9 cellular contexts compared by ENCODE assay signal in genomic region chr1:220370041-220370700, GRCh38.
A peak's percentile ranks its signal among the peaks of the same experiment; 100 is the strongest.
DNase-seq lines count a peak whose midpoint lies in the region; ATAC-seq and TF ChIP-seq lines count a peak whose summit lies in the region.
"Had no signal": no experiment of that assay in that cellular context is flagged by ENCODE, and none has a peak within 500 bp of the region (broad histone marks: within the 10 kb centered on the region; RNA-seq: fewer than 3 reads in every experiment).

No MANE protein-coding gene starts in this region.

- H3K27ac Mint-ChIP-seq in stimulated activated naive B cell treated with anti-CD40 and anti-IgM and Interleukin-4, amounts not matched to agents 10 μg/mL and 1 μg/mL and 100 μg/mL, for 72 hours = peak overlapping the region; percentile 2

- no peaks in the 10 kb centered on the region for H3K36me3 ChIP-seq in cardiac muscle cell

- no peaks in the 10 kb centered on the region for H3K4me1 Mint-ChIP-seq in stimulated activated naive B cell treated with anti-CD40 and anti-IgM and Interleukin-4, amounts not matched to agents 10 μg/mL and 1 μg/mL and 100 μg/mL, for 72 hours

- H3K27ac ChIP-seq in cardiac muscle cell = peak overlapping the region; percentile 94
- H3K27ac ChIP-seq: HL-60 had no signal

- H3K27me3 Mint-ChIP-seq in stimulated activated naive B cell treated with anti-CD40 and anti-IgM and Interleukin-4, amounts not matched to agents 10 μg/mL and 1 μg/mL and 100 μg/mL, for 72 hours = peaks cover 18 to 24% of the 10 kb centered on the region in 2 donors

- no peak for ATAC-seq in stimulated activated naive B cell treated with anti-CD40 and anti-IgM and Interleukin-4, amounts not matched to agents 10 μg/mL and 1 μg/mL and 100 μg/mL, for 72 hours (replicated peaks)
- ATAC-seq in GM18505 (IDR thresholded peaks at IDR 0.05; ENCODE audit: unreplicated experiment) = no peak

- no peaks in the 10 kb centered on the region for H3K9me3 ChIP-seq in cardiac muscle cell (ENCODE audit: low read depth)

- CTCF ChIA-PET in HEK293T (lab: Yijun Ruan, JAX) = no interaction called here

- H3K4me1 ChIP-seq in cardiac muscle cell (ENCODE audit: low read depth) = peaks cover 14% of the 10 kb centered on the region

- POLR2A ChIA-PET in HEK293T (lab: Yijun Ruan, JAX) = no interaction called here

- TF ChIP-seq POLR2A in GM18505 (IDR thresholded peaks at IDR 0.05; ENCODE audit: borderline replicate concordance, extremely low read depth, insufficient read depth, insufficient read length) = no peak

- no peaks in the 10 kb centered on the region for H3K27me3 ChIP-seq in cardiac muscle cell

- H3K9me3 Mint-ChIP-seq in stimulated activated naive B cell treated with anti-CD40 and anti-IgM and Interleukin-4, amounts not matched to agents 10 μg/mL and 1 μg/mL and 100 μg/mL, for 72 hours = peaks cover 0 to 5% of the 10 kb centered on the region in 2 donors

- H3K4me3 Mint-ChIP-seq in stimulated activated naive B cell treated with anti-CD40 and anti-IgM and Interleukin-4, amounts not matched to agents 10 μg/mL and 1 μg/mL and 100 μg/mL, for 72 hours = no peak overlapping the region

- DNase-seq in HEK293T (ENCODE audit: extremely low spot score) = peak; percentile 58
- DNase-seq in SW480 (ENCODE audit: low spot score) = peak; percentile 76
- DNase-seq in cardiac muscle cell (ENCODE audit: low read depth in 1 of 2, low spot score in 1 of 2) = peak; percentile 37 to 69
- DNase-seq in stimulated activated naive B cell treated with anti-CD40 and anti-IgM and Interleukin-4, amounts not matched to agents 10 μg/mL and 1 μg/mL and 100 μg/mL, for 72 hours = no peak
- no peak for DNase-seq in activated T-cell treated with anti-CD3 and anti-CD28 coated beads, Interleukin-2, amount 50 U/mL, for 1 hour
- no peak for DNase-seq in stimulated activated CD4-positive, alpha-beta T cell treated with anti-CD3 and anti-CD28 coated beads, Interleukin-4, amount 100 ng/mL, for 24 hours
- DNase-seq: activated gamma-delta T cell had no signal

- TF ChIP-seq CTCF in cardiac muscle cell (IDR thresholded peaks at IDR 0.05; ENCODE audit: low read depth, low read length) = no peak

- no peak overlapping the region for H3K4me3 ChIP-seq in cardiac muscle cell

- no peaks in the 10 kb centered on the region for H3K36me3 Mint-ChIP-seq in stimulated activated naive B cell treated with anti-CD40 and anti-IgM and Interleukin-4, amounts not matched to agents 10 μg/mL and 1 μg/mL and 100 μg/mL, for 72 hours

TF ChIP-seq in HEK293T, 16 proteins besides CTCF, POLR2A, EP300 and RAD21:
- no peak for TF ChIP-seq ELF4 (IDR thresholded peaks at IDR 0.05)
- no peak for TF ChIP-seq LEF1 (IDR thresholded peaks at IDR 0.05; ENCODE audit: borderline replicate concordance)
- TF ChIP-seq TARDBP (IDR thresholded peaks at IDR 0.05) = no peak
- TF ChIP-seq CTBP1 (IDR thresholded peaks at IDR 0.05; ENCODE audit: borderline replicate concordance) = no peak
- TF ChIP-seq ZNF384 (IDR thresholded peaks at IDR 0.05) = no peak
- no peak for TF ChIP-seq SUZ12 (IDR thresholded peaks at IDR 0.05)
- no peak for TF ChIP-seq FOXM1 (IDR thresholded peaks at IDR 0.05; ENCODE audit: borderline replicate concordance)
- no peak for TF ChIP-seq PKNOX1 (IDR thresholded peaks at IDR 0.05)
- TF ChIP-seq SP1 (IDR thresholded peaks at IDR 0.05) = no peak
- no peak for TF ChIP-seq ARNT (IDR thresholded peaks at IDR 0.05)
- TF ChIP-seq BHLHE40 (IDR thresholded peaks at IDR 0.05; ENCODE audit: borderline replicate concordance) = no peak
- no peak for TF ChIP-seq FOXA1 (IDR thresholded peaks at IDR 0.05)
- TF ChIP-seq FOXK2 (IDR thresholded peaks at IDR 0.05) = no peak
- TF ChIP-seq HDGF (IDR thresholded peaks at IDR 0.05; ENCODE audit: borderline replicate concordance) = no peak
- TF ChIP-seq L3MBTL2 (conservative IDR thresholded peaks at IDR 0.05) = no peak; the same call in 1 of the 2 replicates
- no peak for TF ChIP-seq NFRKB (IDR thresholded peaks at IDR 0.05)

Comparison
In these comparisons a context has a peak if more than half of its experiments do, and no peak if none do; other contexts are left out.
1. DNase-seq: peak in HEK293T (single experiment), SW480 (single experiment) and cardiac muscle cell (2 of 2); none in stimulated activated naive B cell treated with anti-CD40 and anti-IgM and Interleukin-4, amounts not matched to agents 10 μg/mL and 1 μg/mL and 100 μg/mL, for 72 hours (single experiment), activated T-cell treated with anti-CD3 and anti-CD28 coated beads, Interleukin-2, amount 50 U/mL, for 1 hour (single experiment) and stimulated activated CD4-positive, alpha-beta T cell treated with anti-CD3 and anti-CD28 coated beads, Interleukin-4, amount 100 ng/mL, for 24 hours (single experiment).